In genomic region chr12:6201775-6202292, GRCh38 we compare ENCODE assay signal across 1 cellular context.
TF ChIP-seq lines count a peak whose summit lies in the region.

No MANE protein-coding gene starts in this region.

TF ChIP-seq in HCT116, 20 proteins besides CTCF, POLR2A, EP300 and RAD21 (continued from another document):
- TF ChIP-seq, protein P1, sequence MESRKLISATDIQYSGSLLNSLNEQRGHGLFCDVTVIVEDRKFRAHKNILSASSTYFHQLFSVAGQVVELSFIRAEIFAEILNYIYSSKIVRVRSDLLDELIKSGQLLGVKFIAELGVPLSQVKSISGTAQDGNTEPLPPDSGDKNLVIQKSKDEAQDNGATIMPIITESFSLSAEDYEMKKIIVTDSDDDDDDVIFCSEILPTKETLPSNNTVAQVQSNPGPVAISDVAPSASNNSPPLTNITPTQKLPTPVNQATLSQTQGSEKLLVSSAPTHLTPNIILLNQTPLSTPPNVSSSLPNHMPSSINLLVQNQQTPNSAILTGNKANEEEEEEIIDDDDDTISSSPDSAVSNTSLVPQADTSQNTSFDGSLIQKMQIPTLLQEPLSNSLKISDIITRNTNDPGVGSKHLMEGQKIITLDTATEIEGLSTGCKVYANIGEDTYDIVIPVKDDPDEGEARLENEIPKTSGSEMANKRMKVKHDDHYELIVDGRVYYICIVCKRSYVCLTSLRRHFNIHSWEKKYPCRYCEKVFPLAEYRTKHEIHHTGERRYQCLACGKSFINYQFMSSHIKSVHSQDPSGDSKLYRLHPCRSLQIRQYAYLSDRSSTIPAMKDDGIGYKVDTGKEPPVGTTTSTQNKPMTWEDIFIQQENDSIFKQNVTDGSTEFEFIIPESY (IDR thresholded peaks at IDR 0.05; ENCODE audit: extremely low read depth, insufficient replicate concordance, low read length) = no peak
- TF ChIP-seq POLR2AphosphoS5 (IDR thresholded peaks at IDR 0.05; ENCODE audit: low read depth, low read length) (no peak; the same call in 1 of the 2 replicates), TCF7L2 (IDR thresholded peaks at IDR 0.05; ENCODE audit: borderline replicate concordance, extremely low read depth, insufficient read depth, insufficient read length) (no peak), ZNF274 (IDR thresholded peaks at IDR 0.05; ENCODE audit: low read depth, low read length) (no peak), EGR1 (IDR thresholded peaks at IDR 0.05; ENCODE audit: low read depth) (no peak), EZH2phosphoT487 (IDR thresholded peaks at IDR 0.05; ENCODE audit: borderline replicate concordance) (no peak)
